In genomic region chr15:68820589-68821189, GRCh38 we compare ENCODE assay signal across 8 cellular contexts. TPM values are rescaled to one million over a fixed set of nuclear protein-coding genes. Genes with fewer than 3 reads are reported as not detected.
DNase-seq lines count a peak whose midpoint lies in the region; ATAC-seq and TF ChIP-seq lines count a peak whose summit lies in the region.

TSS of gene ANP32A (minus strand) at chr15:68820895. CDS start at chr15:68820751, 144 bp downstream.

- peaks cover 6% of the 10 kb centered on the region for H3K36me3 Mint-ChIP-seq in endothelial cell (ENCODE audit: low read depth, unreplicated experiment)

- WGBS in HUES64 = under 1% methylated on average over 53 of the region's 53 CpGs

- H3K36me3 ChIP-seq in HUES64 (ENCODE audit: insufficient read depth, low read length) (peaks cover 2% of the 10 kb centered on the region; the same call in 1 of the 2 replicates), OCI-LY3 (replicated peaks; ENCODE audit: low read depth, low read length) (peaks cover 17% of the 10 kb centered on the region)

- TF ChIP-seq CTCF in OCI-LY3 (IDR thresholded peaks at IDR 0.05; ENCODE audit: low read depth, low read length) (no peak), endothelial cell (IDR thresholded peaks at IDR 0.05; ENCODE audit: unreplicated experiment) (no peak)

- H3K79me2 ChIP-seq in OCI-LY3 (ENCODE audit: low read length) = peaks cover 73% of the 10 kb centered on the region

- DNase-seq in COLO829 (ENCODE audit: low spot score) = peak; percentile 91
- DNase-seq in activated CD8-positive, alpha-beta memory T cell treated with anti-CD3 and anti-CD28 coated beads, Interleukin-2, amount 50 U/mL, for 48 hours = peak; percentile 99
- peak; percentile 99 for DNase-seq in endothelial cell (ENCODE audit: low spot score)
- peak; percentile 89 for DNase-seq in middle frontal gyrus (ENCODE audit: extremely low spot score, low spot score)
- peak; percentile 96 to 97 for DNase-seq in stimulated activated CD8-positive, alpha-beta memory T cell treated with anti-CD3 and anti-CD28 coated beads, Interleukin-2, amount 100 ng/mL, for 48 hours (ENCODE audit: low read depth in 2 of 2)

- H3K4me3 Mint-ChIP-seq in endothelial cell (ENCODE audit: unreplicated experiment) = peak within 1 kb of the TSS; percentile 97

- no peaks in the 10 kb centered on the region for H3K9me3 Mint-ChIP-seq in endothelial cell (ENCODE audit: unreplicated experiment)

- peak; percentile 48 for ATAC-seq in GM21367 (IDR thresholded peaks at IDR 0.05; ENCODE audit: unreplicated experiment)

- H3K4me2 ChIP-seq in OCI-LY3 (ENCODE audit: low read length) = peak within 1 kb of the TSS; percentile 98

- H3K9me3 ChIP-seq in HUES64 (ENCODE audit: insufficient read depth, low read depth, low read length) = no peaks in the 10 kb centered on the region
- no peaks in the 10 kb centered on the region for H3K9me3 ChIP-seq in OCI-LY3 (ENCODE audit: insufficient read depth, low read length)

- peak within 1 kb of the TSS; percentile 97 for H3K9ac ChIP-seq in HUES64 (ENCODE audit: low read depth, low read length)
- H3K9ac ChIP-seq in OCI-LY3 (ENCODE audit: low read length) = peak within 1 kb of the TSS; percentile 100

- H3K4me1 ChIP-seq in HUES64 (ENCODE audit: insufficient read depth, low read length) = peaks cover 39% of the 10 kb centered on the region
- peaks cover 35% of the 10 kb centered on the region for H3K4me1 ChIP-seq in OCI-LY3 (ENCODE audit: low read length)

- H3K27me3 Mint-ChIP-seq in endothelial cell (ENCODE audit: unreplicated experiment) = peaks cover 17% of the 10 kb centered on the region

- H3K27ac ChIP-seq in HUES64 (ENCODE audit: low read depth, low read length) = peak within 1 kb of the TSS; percentile 99
- H3K27ac ChIP-seq in OCI-LY3 (ENCODE audit: low read length) = peak within 1 kb of the TSS; percentile 94

- peak within 1 kb of the TSS; percentile 100 for H3K4me3 ChIP-seq in HUES64 (ENCODE audit: low read length)
- H3K4me3 ChIP-seq in OCI-LY3 (ENCODE audit: low read length) = peak within 1 kb of the TSS; percentile 96

- peaks cover 35% of the 10 kb centered on the region for H3K4me1 Mint-ChIP-seq in endothelial cell (ENCODE audit: unreplicated experiment)

- H3K27me3 ChIP-seq in HUES64 (ENCODE audit: insufficient read depth, low read length) (peaks cover 39% of the 10 kb centered on the region), OCI-LY3 (ENCODE audit: low read depth, low read length) (peaks cover 5% of the 10 kb centered on the region; the same call in 1 of the 2 replicates)

- 0 out of 2 replicates have a peak within 1 kb of the TSS, but pooled peaks have one; percentile 15 for H2AFZ ChIP-seq in OCI-LY3 (ENCODE audit: low read depth, low read length)

- peak within 1 kb of the TSS; percentile 93 for H3K27ac Mint-ChIP-seq in endothelial cell (ENCODE audit: unreplicated experiment)

- H4K20me1 ChIP-seq in OCI-LY3 (ENCODE audit: insufficient read depth, low read length) = peaks cover 31% of the 10 kb centered on the region

RNA-seq across cellular contexts. Expression of gene ANP32A, which starts in this region (rescaled TPM):
- 281 TPM for polyA plus RNA-seq in HUES64 (2013, experiment 1 of 2)
- 272 TPM for polyA plus RNA-seq in HUES64 (2013, experiment 2 of 2)
- 248 TPM for total RNA-seq in endothelial cell (ENCODE audit: unreplicated experiment)

Comparison
In these comparisons a context has a peak if more than half of its experiments do, and no peak if none do; other contexts are left out.
1. Peak in every context shown above with its lines: DNase-seq, ATAC-seq, H3K4me3 ChIP-seq and H3K27ac ChIP-seq.